26 cellular contexts compared by ENCODE assay signal in the genomic region with DNA sequence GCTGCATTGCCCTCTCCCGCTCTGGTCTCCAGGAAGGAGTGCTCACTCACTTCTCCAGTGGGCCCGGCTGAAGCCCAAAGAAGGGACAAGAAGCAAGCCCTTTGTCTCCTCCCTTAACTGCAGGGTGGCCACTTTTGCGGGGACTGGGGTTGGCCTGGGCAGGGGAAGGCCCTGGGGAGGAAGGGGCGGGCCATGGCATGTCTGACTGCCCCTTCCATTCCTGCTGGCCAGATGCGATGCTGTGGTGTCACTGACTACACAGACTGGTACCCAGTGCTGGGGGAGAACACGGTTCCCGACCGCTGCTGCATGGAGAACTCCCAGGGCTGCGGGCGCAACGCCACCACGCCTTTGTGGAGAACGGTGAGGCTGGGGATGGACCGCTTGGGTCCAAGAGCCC.
"Had no signal": no experiment of that assay in that cellular context is flagged by ENCODE, and none has a peak within 500 bp of the region (broad histone marks: within the 10 kb centered on the region; RNA-seq: fewer than 3 reads in every experiment).

No MANE protein-coding gene starts in this region.

- H3K4me3 ChIP-seq: heart right ventricle, hepatocyte, lower lobe of right lung, neural progenitor cell, ovary, right atrium auricular region, skin epidermis, upper lobe of right lung, uterus had no signal

- H3K4me3 Mint-ChIP-seq: naive thymus-derived CD8-positive, alpha-beta T cell; nephron; neural progenitor cell; stimulated activated naive B cell treated with anti-CD40 and anti-IgM and Interleukin-4, amounts not matched to agents 10 μg/mL and 1 μg/mL and 100 μg/mL, for 72 hours; stimulated activated naive CD8-positive, alpha-beta T cell treated with anti-CD3 and anti-CD28 coated beads, Interleukin-15, Interleukin-2, amounts not matched to agents 100 ng/mL and 50 ng/mL, for 24 hours had no signal

- ATAC-seq: left lobe of liver; lower lobe of right lung; naive thymus-derived CD8-positive, alpha-beta T cell; sciatic nerve; upper lobe of right lung had no signal

- H3K9me3 ChIP-seq: heart right ventricle, lower lobe of right lung, ovary, right atrium auricular region, upper lobe of right lung, uterus had no signal

- H3K4me1 ChIP-seq: lower lobe of right lung, upper lobe of right lung, uterus had no signal

- H3K27ac ChIP-seq: hepatocyte, lower lobe of right lung, neural progenitor cell, skin epidermis, upper lobe of right lung, uterus had no signal

- H3K9ac ChIP-seq: neural progenitor cell had no signal

- H3K27me3 Mint-ChIP-seq: progenitor cell of endocrine pancreas had no signal

- H3K36me3 ChIP-seq: neural progenitor cell, ovary, uterus had no signal

- H3K4me2 ChIP-seq: hepatocyte, neural progenitor cell had no signal

- H3K27me3 ChIP-seq: heart right ventricle, hepatocyte, neural progenitor cell, ovary, right atrium auricular region, upper lobe of right lung, uterus had no signal

- H3K27ac Mint-ChIP-seq: naive thymus-derived CD8-positive, alpha-beta T cell; nephron; neural progenitor cell; progenitor cell of endocrine pancreas; stimulated activated naive B cell treated with anti-CD40 and anti-IgM and Interleukin-4, amounts not matched to agents 10 μg/mL and 1 μg/mL and 100 μg/mL, for 72 hours; stimulated activated naive CD8-positive, alpha-beta T cell treated with anti-CD3 and anti-CD28 coated beads, Interleukin-15, Interleukin-2, amounts not matched to agents 100 ng/mL and 50 ng/mL, for 24 hours had no signal

- FAIRE-seq: keratinocyte had no signal

- H3K9me3 Mint-ChIP-seq: naive thymus-derived CD8-positive, alpha-beta T cell; nephron; neural progenitor cell; stimulated activated naive B cell treated with anti-CD40 and anti-IgM and Interleukin-4, amounts not matched to agents 10 μg/mL and 1 μg/mL and 100 μg/mL, for 72 hours; stimulated activated naive CD8-positive, alpha-beta T cell treated with anti-CD3 and anti-CD28 coated beads, Interleukin-15, Interleukin-2, amounts not matched to agents 100 ng/mL and 50 ng/mL, for 24 hours had no signal

- DNase-seq: heart right ventricle; kidney glomerular epithelial cell; left cardiac atrium; lower lobe of right lung; mammary epithelial cell; naive thymus-derived CD8-positive, alpha-beta T cell; ovary; stimulated activated CD4-positive, alpha-beta T cell treated with anti-CD3 and anti-CD28 coated beads, Interleukin-12 subunit alpha, Interleukin-12 subunit beta, amount 100 ng/mL, for 4 hours; stimulated activated CD4-positive, alpha-beta T cell treated with anti-CD3 and anti-CD28 coated beads, Interleukin-15, amount 100 ng/mL, for 24 hours; stimulated activated CD4-positive, alpha-beta T cell treated with anti-CD3 and anti-CD28 coated beads, Interleukin-2, amount 100 ng/mL, for 24 hours; stimulated activated CD4-positive, alpha-beta T cell treated with anti-CD3 and anti-CD28 coated beads, Interleukin-4, amount 100 ng/mL, for 1 hour; substantia nigra; trophoblast cell; upper lobe of right lung; uterus had no signal

- H3K36me3 Mint-ChIP-seq: naive thymus-derived CD8-positive, alpha-beta T cell; stimulated activated naive B cell treated with anti-CD40 and anti-IgM and Interleukin-4, amounts not matched to agents 10 μg/mL and 1 μg/mL and 100 μg/mL, for 72 hours had no signal
